ENCODE assay signal across 8 cellular contexts in genomic region chr11:66639066-66639813, GRCh38. TPM values are rescaled to one million over a fixed set of nuclear protein-coding genes. Genes with fewer than 3 reads are reported as not detected.
DNase-seq lines count a peak whose midpoint lies in the region; TF ChIP-seq lines count a peak whose summit lies in the region.

No MANE protein-coding gene starts in this region.

- no peaks in the 10 kb centered on the region for H3K27me3 ChIP-seq in ascending aorta
- no peaks in the 10 kb centered on the region for H3K27me3 ChIP-seq in smooth muscle cell (ENCODE audit: low read depth)

- H3K4me2 ChIP-seq in smooth muscle cell = peak overlapping the region; percentile 96

- peaks cover 33 to 42% of the 10 kb centered on the region in 2 donors for H3K4me1 ChIP-seq in ascending aorta
- peaks cover 40% of the 10 kb centered on the region for H3K4me1 ChIP-seq in smooth muscle cell (ENCODE audit: low read depth)

- H3K9me3 ChIP-seq in ascending aorta (no peaks in the 10 kb centered on the region), iPS-18c (ENCODE audit: control insufficient read depth, insufficient read depth, low read length) (no peaks in the 10 kb centered on the region), smooth muscle cell (replicated peaks; ENCODE audit: low read depth) (no peaks in the 10 kb centered on the region)

- peak in 2 of 3 experiments; percentile 65 to 83 for DNase-seq in NCI-H1417 (lab: John Stamatoyannopoulos, UW)
- no peak for DNase-seq in NCI-H1417 treated with DMSO at 0.1 percent for 48 hours (lab: John Stamatoyannopoulos, UW)
- peak; percentile 33 for DNase-seq in NCI-H146 (lab: John Stamatoyannopoulos, UW)
- no peak for DNase-seq in ascending aorta (ENCODE audit: low spot score in 2 of 2)
- no peak for DNase-seq in smooth muscle cell (lab: John Stamatoyannopoulos, UW; ENCODE audit: unreplicated experiment)
- DNase-seq in NCI-H2081 (lab: John Stamatoyannopoulos, UW) = no peak
- DNase-seq in NCI-H187 treated with DMSO at 0.1 percent for 48 hours (lab: John Stamatoyannopoulos, UW) = no peak

- intact Hi-C loops in ascending aorta (cut with DNase I) = no loop called here

- H2AFZ ChIP-seq in smooth muscle cell (ENCODE audit: low read depth) = no peak overlapping the region

- H3K4me3 ChIP-seq in ascending aorta = peak overlapping the region; percentile 72 to 96
- peak overlapping the region; percentile 97 for H3K4me3 ChIP-seq in iPS-18c (ENCODE audit: insufficient read depth, low read depth, low read length)
- H3K4me3 ChIP-seq in smooth muscle cell = peak overlapping the region; percentile 88

- peaks cover 94% of the 10 kb centered on the region for H4K20me1 ChIP-seq in smooth muscle cell (ENCODE audit: low read depth)

- H3F3A ChIP-seq in smooth muscle cell (ENCODE audit: low read depth) = peaks cover 37% of the 10 kb centered on the region

- TF ChIP-seq CTCF in ascending aorta (IDR thresholded peaks at IDR 0.05) = peak in 1 of 3 experiments; percentile 8
- no peak for TF ChIP-seq CTCF in smooth muscle cell (IDR thresholded peaks at IDR 0.05; ENCODE audit: borderline replicate concordance, insufficient read depth, poor library complexity, severe bottlenecking)

- H3K27ac ChIP-seq in ascending aorta (peak overlapping the region; percentile 86 to 88), smooth muscle cell (ENCODE audit: low read depth) (peak overlapping the region; percentile 94)

- peaks cover 35 to 40% of the 10 kb centered on the region in 2 donors for H3K36me3 ChIP-seq in ascending aorta
- peaks cover 9% of the 10 kb centered on the region for H3K36me3 ChIP-seq in smooth muscle cell (ENCODE audit: low read depth)

- H3K79me2 ChIP-seq in smooth muscle cell (ENCODE audit: low read depth) = peaks cover 88% of the 10 kb centered on the region

- whole genome bisulfite sequencing in smooth muscle cell (ENCODE audit: low lambda C conversion rate) = 11% methylated on average over 27 of the region's 27 CpGs

- peak overlapping the region; percentile 95 for H3K9ac ChIP-seq in smooth muscle cell (ENCODE audit: low read depth)

RNA-seq across cellular contexts. Expression of gene RBM4, which starts 0.7 kb away (rescaled TPM):
- 79.5 TPM for total RNA-seq in ascending aorta
- 110 and 125 TPM in 2 replicates for total RNA-seq in smooth muscle cell
- 121 and 150 TPM in 2 replicates for polyA plus RNA-seq in smooth muscle cell

RNA-seq across cellular contexts. Expression of gene RBM14, which starts 22.8 kb away (rescaled TPM):
- total RNA-seq in ascending aorta = 39.2 TPM
- 25.3 and 34.4 TPM in 2 replicates for total RNA-seq in smooth muscle cell
- polyA plus RNA-seq in smooth muscle cell = 41.0 and 41.1 TPM in 2 replicates

RNA-seq across cellular contexts. Expression of gene RBM4B, which starts 38.4 kb away (rescaled TPM):
- total RNA-seq in ascending aorta (87.0 TPM), smooth muscle cell (17.0 and 17.6 TPM in 2 replicates)
- 17.8 and 23.7 TPM in 2 replicates for polyA plus RNA-seq in smooth muscle cell

RNA-seq across cellular contexts. Expression of gene CCS, which starts 46.3 kb away (rescaled TPM):
- 50.4 TPM for total RNA-seq in ascending aorta
- 24.6 and 29.2 TPM in 2 replicates for total RNA-seq in smooth muscle cell
- 104 and 113 TPM in 2 replicates for polyA plus RNA-seq in smooth muscle cell

RNA-seq across cellular contexts. Expression of gene CCDC87, which starts 46.4 kb away (rescaled TPM):
- total RNA-seq in ascending aorta (0.21 TPM), smooth muscle cell (2.5 TPM in 1 of 2 replicates, not detected in the other)
- 0.56 and 0.91 TPM in 2 replicates for polyA plus RNA-seq in smooth muscle cell

Comparison
In these comparisons a context has a peak if more than half of its experiments do, and no peak if none do; other contexts are left out.
1. DNase-seq: peak in NCI-H1417 (2 of 3) and NCI-H146 (single experiment); none in NCI-H1417 treated with DMSO at 0.1 percent for 48 hours (single experiment), ascending aorta (0 of 2), smooth muscle cell (single experiment), NCI-H2081 (0 of 2) and NCI-H187 treated with DMSO at 0.1 percent for 48 hours (single experiment).
2. Peak in every context shown above with its lines, with median percentiles within 50 percentile points of each other: H3K4me3 ChIP-seq.